In genomic region chr11:2933376-2934056, GRCh38 we compare ENCODE assay signal across 8 cellular contexts. TPM values are rescaled to one million over a fixed set of nuclear protein-coding genes. Genes with fewer than 3 reads are reported as not detected.
A peak's percentile ranks its signal among the peaks of the same experiment; 100 is the strongest.
DNase-seq lines count a peak whose midpoint lies in the region; ATAC-seq and TF ChIP-seq lines count a peak whose summit lies in the region.

No MANE protein-coding gene starts in this region.

- no peaks in the 10 kb centered on the region for H3K79me1 ChIP-seq in H9 (ENCODE audit: insufficient read depth, low read depth, low read length, poor library complexity, severe bottlenecking)

- peaks cover 7% of the 10 kb centered on the region; the same call in 1 of the 2 replicates for H3K27me3 ChIP-seq in H9 (ENCODE audit: insufficient read depth, low read length)

- H3K23me2 ChIP-seq in H9 (ENCODE audit: insufficient read length, low read depth, low read length, poor library complexity, severe bottlenecking), result peaks cover 10% of the 10 kb centered on the region

- no peaks in the 10 kb centered on the region for H3K36me3 ChIP-seq in mucosa of descending colon (ENCODE audit: low read depth)

- no peak overlapping the region for H3K14ac ChIP-seq in H9 (ENCODE audit: insufficient read depth, low read length)

- no peak overlapping the region for H4K91ac ChIP-seq in H9 (ENCODE audit: insufficient read length, low read depth, low read length)

- H3K4me3 ChIP-seq in mucosa of descending colon, result no peak overlapping the region

- peaks cover 13 to 16% (median 15%) of the 10 kb centered on the region in 3 experiments for H3K36me3 Mint-ChIP-seq in H9 (ENCODE audit: insufficient read depth in 1 of 3, low read depth in 3 of 3)

- H3K4me1 ChIP-seq in H9 (ENCODE audit: insufficient read depth, low read length) (no peaks in the 10 kb centered on the region), mucosa of descending colon (ENCODE audit: low read depth) (peaks cover 6% of the 10 kb centered on the region)

- DNase-seq in AG09319 (ENCODE audit: extremely low read depth, low read depth), result peak; percentile 72
- DNase-seq in H9, result peak; percentile 89
- peak in 4 of 5 donors; percentile 25 to 94 (median 36) for DNase-seq in T-helper 1 cell
- peak; percentile 74 for DNase-seq in dermis blood vessel endothelial cell
- peak; percentile 65 to 91 (median 77) for DNase-seq in mucosa of descending colon
- no peak for DNase-seq in NCI-H1694 (lab: John Stamatoyannopoulos, UW)
- DNase-seq in D341Med (ENCODE audit: low spot score), result no peak

- H3K9me3 Mint-ChIP-seq in H9, result peaks cover 17 to 18% of the 10 kb centered on the region in 2 experiments

- WGBS in H9 (ENCODE audit: extremely low coverage, insufficient read length, low lambda C conversion rate), result no CpG with 5 or more reads among the region's 12 CpGs

- peaks cover 30% of the 10 kb centered on the region for H3K27me3 Mint-ChIP-seq in H9 (ENCODE audit: low read depth)

- no peak overlapping the region for H3K56ac ChIP-seq in H9 (ENCODE audit: insufficient read length, low read depth, low read length)

- no peak overlapping the region for H3K4me2 ChIP-seq in H9 (ENCODE audit: insufficient read depth, insufficient read length, low read length)

- no peak for TF ChIP-seq CTCF in AG09319 (IDR thresholded peaks at IDR 0.05; ENCODE audit: low read depth, low read length)
- no peak for TF ChIP-seq CTCF in H9 (conservative IDR thresholded peaks at IDR 0.05)
- no peak for TF ChIP-seq CTCF in mucosa of descending colon (IDR thresholded peaks at IDR 0.05)

- H3K79me2 ChIP-seq in H9 (ENCODE audit: insufficient read depth, low read length), result no peaks in the 10 kb centered on the region

- H3K4me1 Mint-ChIP-seq in H9, result peaks cover 4% of the 10 kb centered on the region in 2 experiments

- H3K9me3 ChIP-seq in H9 (ENCODE audit: control insufficient read depth, low read depth, low read length) (peaks cover 15% of the 10 kb centered on the region), mucosa of descending colon (peaks cover 5% of the 10 kb centered on the region)

- H4K5ac ChIP-seq in H9 (ENCODE audit: insufficient read length, low read depth, low read length), result no peak overlapping the region

- H2BK20ac ChIP-seq in H9 (ENCODE audit: low read depth, low read length, poor library complexity, severe bottlenecking), result no peak overlapping the region

- H2BK15ac ChIP-seq in H9 (ENCODE audit: low read depth, low read length), result no peak overlapping the region

- no peak overlapping the region for H3K27ac ChIP-seq in H9 (ENCODE audit: insufficient read length, low read depth, low read length)

- no peak overlapping the region for H2AK5ac ChIP-seq in H9 (ENCODE audit: insufficient read length, low read length)

- no peak overlapping the region for H3K4me3 Mint-ChIP-seq in H9

- ATAC-seq in mucosa of descending colon (peak; percentile 53), HG03280 (IDR thresholded peaks at IDR 0.05; ENCODE audit: unreplicated experiment) (no peak)

- no peaks in the 10 kb centered on the region for H4K20me1 ChIP-seq in H9 (ENCODE audit: control insufficient read depth, insufficient read depth, insufficient read length)

- no peak overlapping the region for H3K9ac ChIP-seq in H9 (ENCODE audit: extremely low read depth, insufficient read length, low read length)

- H3K18ac ChIP-seq in H9 (ENCODE audit: insufficient read length, low read depth, low read length), result no peak overlapping the region

- no peak overlapping the region for H3K4ac ChIP-seq in H9 (ENCODE audit: low read depth, low read length)

- H2BK5ac ChIP-seq in H9 (ENCODE audit: insufficient read length, low read length), result no peak overlapping the region

- H3K23ac ChIP-seq in H9 (ENCODE audit: insufficient read length, low read depth, low read length), result no peak overlapping the region

- no peak overlapping the region for H3K27ac Mint-ChIP-seq in H9

- intact Hi-C loops in mucosa of descending colon (cut with DNase I, micrococcal nuclease), result no loop called here

- H4K8ac ChIP-seq in H9 (replicated peaks; ENCODE audit: insufficient read length, low read depth, low read length), result no peak overlapping the region

- H2AFZ ChIP-seq in H9 (ENCODE audit: low read length), result no peak overlapping the region

- no peak overlapping the region for H2BK12ac ChIP-seq in H9 (ENCODE audit: insufficient read length, low read depth, low read length)

- no peak overlapping the region for H3T11ph ChIP-seq in H9 (ENCODE audit: low read length)

- H2BK120ac ChIP-seq in H9 (ENCODE audit: low read depth, low read length, poor library complexity, severe bottlenecking), result no peak overlapping the region

RNA-seq across cellular contexts. Expression of gene PHLDA2, which starts 4.3 kb away (rescaled TPM):
- total RNA-seq in H9 (2021) (41.5 and 42.8 TPM in 2 replicates), dermis blood vessel endothelial cell (0.51 and 1.5 TPM in 2 replicates), mucosa of descending colon (10 to 100 TPM in 2 of 3 donors, 1 to 10 TPM in 1; 8.9 to 25.6 (median 23.9) TPM)

RNA-seq across cellular contexts. Expression of gene CDKN1C, which starts 47.9 kb away (rescaled TPM):
- total RNA-seq in H9 (2021) (15.4 and 17.8 TPM in 2 replicates), dermis blood vessel endothelial cell (37.2 and 53.8 TPM in 2 replicates), mucosa of descending colon (10 to 100 TPM in 2 of 3 donors, 1 to 10 TPM in 1; 3.0 to 40.3 (median 10.2) TPM)

RNA-seq across cellular contexts. Expression of gene NAP1L4, which starts 58.6 kb away (rescaled TPM):
- total RNA-seq in H9 (2021), result 212 and 217 TPM in 2 replicates
- 132 and 165 TPM in 2 replicates for total RNA-seq in dermis blood vessel endothelial cell
- 100 to 1,000 TPM in 1 of 3 donors, 10 to 100 TPM in 2; 94.0 to 116 (median 99.8) TPM for total RNA-seq in mucosa of descending colon

Comparison
In these comparisons a context has a peak if more than half of its experiments do, and no peak if none do; other contexts are left out.
1. DNase-seq: peak in AG09319 (single experiment), H9 (single experiment), T-helper 1 cell (4 of 5), dermis blood vessel endothelial cell (single experiment) and mucosa of descending colon (3 of 3); none in NCI-H1694 (single experiment) and D341Med (single experiment).